11 cellular contexts compared by ENCODE assay signal in genomic region chr5:95728494-95729114, GRCh38. TPM values are rescaled to one million over a fixed set of nuclear protein-coding genes. Genes with fewer than 3 reads are reported as not detected.
A peak's percentile ranks its signal among the peaks of the same experiment; 100 is the strongest.
DNase-seq lines count a peak whose midpoint lies in the region; ATAC-seq and TF ChIP-seq lines count a peak whose summit lies in the region.
"Had no signal": no experiment of that assay in that cellular context is flagged by ENCODE, and none has a peak within 500 bp of the region (broad histone marks: within the 10 kb centered on the region; RNA-seq: fewer than 3 reads in every experiment).

No MANE protein-coding gene starts in this region.

- H4K20me1 ChIP-seq in SK-N-SH (ENCODE audit: insufficient read depth) = no peaks in the 10 kb centered on the region
- peaks cover 14% of the 10 kb centered on the region for H4K20me1 ChIP-seq in Loucy (ENCODE audit: insufficient read depth, low read length, poor library complexity, severe bottlenecking)

- H3K9me3 Mint-ChIP-seq in progenitor cell of endocrine pancreas (ENCODE audit: low read depth) = no peaks in the 10 kb centered on the region
- H3K9me3 Mint-ChIP-seq in activated T-helper 1 cell treated with anti-CD3 and anti-CD28 coated beads, Interleukin-12 subunit alpha, Interleukin-12 subunit beta, Interleukin-2, Interleukin-4 antibody, amounts not matched to agents 30 ng/mL and 10 ng/mL and 1 ng/mL, durations not matched to agents 14 hours and 24 hours and 36 hours = no peaks in the 10 kb centered on the region
- H3K9me3 Mint-ChIP-seq: activated T-helper 2 cell treated with anti-CD3 and anti-CD28 coated beads, Interferon-gamma antibody, Interleukin-2, Interleukin-4, amounts not matched to agents 10 μg/mL and 5 μg/mL and 100 μg/mL, durations not matched to agents 14 hours and 24 hours and 36 hours had no signal

- no peak for TF ChIP-seq RAD21 in SK-N-SH (IDR thresholded peaks at IDR 0.05; ENCODE audit: low read length)

- TF ChIP-seq EP300 in SK-N-SH (IDR thresholded peaks at IDR 0.05; ENCODE audit: borderline replicate concordance in 1 of 2, low read depth in 1 of 2, low read length in 1 of 2) = no peak

- H3K9me2 ChIP-seq in SK-N-SH (no peaks in the 10 kb centered on the region), Loucy (replicated peaks; ENCODE audit: low read depth, low read length) (no peaks in the 10 kb centered on the region)

- H3K27me3 ChIP-seq in SK-N-SH (ENCODE audit: insufficient read depth) (no peaks in the 10 kb centered on the region), Loucy (ENCODE audit: insufficient read depth, low read length, poor library complexity, severe bottlenecking) (no peaks in the 10 kb centered on the region)

- intact Hi-C loops in activated T-helper 1 cell treated with anti-CD3 and anti-CD28 coated beads, Interleukin-12 subunit alpha, Interleukin-12 subunit beta, Interleukin-2, Interleukin-4 antibody, amounts not matched to agents 30 ng/mL and 10 ng/mL and 1 ng/mL, durations not matched to agents 14 hours and 24 hours and 36 hours (cut with micrococcal nuclease) = loop anchor here (1.0 kb wide), 1 partner anchor 10 kb away; no protein-coding TSS in a partner anchor

- no peak for ATAC-seq in SK-N-SH treated with all-trans-retinoic acid at 6 μM for 48 hours

- no peak overlapping the region for H3K4me3 Mint-ChIP-seq in progenitor cell of endocrine pancreas (ENCODE audit: low read depth)
- no peak overlapping the region for H3K4me3 Mint-ChIP-seq in activated T-helper 1 cell treated with anti-CD3 and anti-CD28 coated beads, Interleukin-12 subunit alpha, Interleukin-12 subunit beta, Interleukin-2, Interleukin-4 antibody, amounts not matched to agents 30 ng/mL and 10 ng/mL and 1 ng/mL, durations not matched to agents 14 hours and 24 hours and 36 hours

- 100% methylated on average over 3 of the region's 3 CpGs for WGBS in SK-N-SH (ENCODE audit: low lambda C conversion rate)

- no peak overlapping the region; the same call in 1 of the 2 replicates for H2AFZ ChIP-seq in SK-N-SH (ENCODE audit: low read depth)
- H2AFZ ChIP-seq in Loucy (ENCODE audit: low read length) = peak overlapping the region; percentile 47

- H3K27ac ChIP-seq in SK-N-SH (ENCODE audit: low read depth in 2 of 2, low read length in 1 of 2) = peak overlapping the region in 1 of 2 experiments; percentile 88; a peak in 2 of 4 replicates

- H3K79me2 ChIP-seq in SK-N-SH (ENCODE audit: insufficient read depth) = peaks cover 23% of the 10 kb centered on the region
- H3K79me2 ChIP-seq in Loucy (ENCODE audit: insufficient read depth, low read length) = peaks cover 37% of the 10 kb centered on the region

- H3K4me1 ChIP-seq in SK-N-SH (ENCODE audit: control insufficient read depth in 1 of 2, insufficient read depth in 2 of 2, low read depth in 1 of 2, low read length in 1 of 2) = peaks cover 32% of the 10 kb centered on the region in 2 experiments; a peak in 3 of 4 replicates
- peaks cover 83% of the 10 kb centered on the region for H3K4me1 ChIP-seq in Loucy (ENCODE audit: insufficient read depth, low read length, poor library complexity, severe bottlenecking)

- H3F3A ChIP-seq in SK-N-SH (replicated peaks; ENCODE audit: insufficient read depth) = peaks cover 6% of the 10 kb centered on the region
- H3F3A ChIP-seq in Loucy (ENCODE audit: low read depth) = no peaks in the 10 kb centered on the region

- H3K4me3 ChIP-seq in SK-N-SH (ENCODE audit: low read depth in 2 of 2, low read length in 1 of 2) (no peak overlapping the region), Loucy (ENCODE audit: low read length, poor library complexity, severe bottlenecking) (no peak overlapping the region)

- CTCF ChIA-PET in SK-N-SH (lab: Yijun Ruan, JAX) = no interaction called here

- H3K9ac ChIP-seq in SK-N-SH (no peak overlapping the region), Loucy (ENCODE audit: low read depth, low read length, poor library complexity, severe bottlenecking) (peak overlapping the region; percentile 1)

- H3K36me3 ChIP-seq in SK-N-SH (replicated peaks in 1 of 2; ENCODE audit: control insufficient read depth in 1 of 2, insufficient read depth in 2 of 2, low read length in 1 of 2) (peaks cover 0 to 2% of the 10 kb centered on the region in 2 experiments), Loucy (ENCODE audit: insufficient read depth, low read length) (no peaks in the 10 kb centered on the region)

- peak overlapping the region; percentile 77 for H3K27ac Mint-ChIP-seq in progenitor cell of endocrine pancreas
- no peak overlapping the region for H3K27ac Mint-ChIP-seq in activated T-helper 1 cell treated with anti-CD3 and anti-CD28 coated beads, Interleukin-12 subunit alpha, Interleukin-12 subunit beta, Interleukin-2, Interleukin-4 antibody, amounts not matched to agents 30 ng/mL and 10 ng/mL and 1 ng/mL, durations not matched to agents 14 hours and 24 hours and 36 hours
- H3K27ac Mint-ChIP-seq: activated T-helper 2 cell treated with anti-CD3 and anti-CD28 coated beads, Interferon-gamma antibody, Interleukin-2, Interleukin-4, amounts not matched to agents 10 μg/mL and 5 μg/mL and 100 μg/mL, durations not matched to agents 14 hours and 24 hours and 36 hours had no signal

- POLR2A ChIA-PET in SK-N-SH (lab: Yijun Ruan, JAX) = no interaction called here

- TF ChIP-seq CTCF in SK-N-SH (IDR thresholded peaks at IDR 0.05) (no peak), Loucy (conservative IDR thresholded peaks at IDR 0.05; ENCODE audit: low read length) (no peak), progenitor cell of endocrine pancreas (IDR thresholded peaks at IDR 0.05; ENCODE audit: unreplicated experiment) (no peak)

- H3K4me2 ChIP-seq in SK-N-SH (no peak overlapping the region), Loucy (ENCODE audit: low read depth, low read length, poor library complexity, severe bottlenecking) (peak overlapping the region; percentile 85)

- no peaks in the 10 kb centered on the region for H3K36me3 Mint-ChIP-seq in progenitor cell of endocrine pancreas (ENCODE audit: insufficient read depth)
- no peaks in the 10 kb centered on the region for H3K36me3 Mint-ChIP-seq in activated T-helper 1 cell treated with anti-CD3 and anti-CD28 coated beads, Interleukin-12 subunit alpha, Interleukin-12 subunit beta, Interleukin-2, Interleukin-4 antibody, amounts not matched to agents 30 ng/mL and 10 ng/mL and 1 ng/mL, durations not matched to agents 14 hours and 24 hours and 36 hours (ENCODE audit: low read depth)

- H3K27me3 Mint-ChIP-seq in progenitor cell of endocrine pancreas = no peaks in the 10 kb centered on the region
- H3K27me3 Mint-ChIP-seq in activated T-helper 1 cell treated with anti-CD3 and anti-CD28 coated beads, Interleukin-12 subunit alpha, Interleukin-12 subunit beta, Interleukin-2, Interleukin-4 antibody, amounts not matched to agents 30 ng/mL and 10 ng/mL and 1 ng/mL, durations not matched to agents 14 hours and 24 hours and 36 hours (ENCODE audit: insufficient read depth) = peaks cover 62% of the 10 kb centered on the region

- H3K9me3 ChIP-seq in SK-N-SH (no peaks in the 10 kb centered on the region), Loucy (ENCODE audit: insufficient read depth, low read depth, low read length) (no peaks in the 10 kb centered on the region)

- DNase-seq in SK-N-SH (no peak), dermis blood vessel endothelial cell (peak; percentile 55), progenitor cell of endocrine pancreas (ENCODE audit: low spot score, unreplicated experiment) (no peak), NCI-H82 (lab: John Stamatoyannopoulos, UW) (no peak), activated gamma-delta T cell (lab: John Stamatoyannopoulos, UW) (no peak)
- DNase-seq in activated T-helper 1 cell treated with anti-CD3 and anti-CD28 coated beads, Interleukin-12 subunit alpha, Interleukin-12 subunit beta, Interleukin-2, Interleukin-4 antibody, amounts not matched to agents 30 ng/mL and 10 ng/mL and 1 ng/mL, durations not matched to agents 14 hours and 24 hours and 36 hours (ENCODE audit: low spot score) = no peak
- DNase-seq: effector CD8-positive, alpha-beta T cell; NCI-H1436 treated with DMSO at 0.1 percent for 48 hours had no signal

- H3K4me1 Mint-ChIP-seq in progenitor cell of endocrine pancreas (ENCODE audit: low read depth) = peaks cover 54% of the 10 kb centered on the region
- H3K4me1 Mint-ChIP-seq in activated T-helper 1 cell treated with anti-CD3 and anti-CD28 coated beads, Interleukin-12 subunit alpha, Interleukin-12 subunit beta, Interleukin-2, Interleukin-4 antibody, amounts not matched to agents 30 ng/mL and 10 ng/mL and 1 ng/mL, durations not matched to agents 14 hours and 24 hours and 36 hours (ENCODE audit: low read depth) = peaks cover 23% of the 10 kb centered on the region

TF ChIP-seq in SK-N-SH treated with all-trans-retinoic acid at 6 μM for 48 hours, 23 proteins besides CTCF, POLR2A, EP300 and RAD21 (continues in another document):
- TF ChIP-seq ZFP30 (CRISPR knock-in tag; IDR thresholded peaks at IDR 0.05) = no peak
- TF ChIP-seq CSDC2 (CRISPR knock-in tag; IDR thresholded peaks at IDR 0.05) = peak; percentile 97
- TF ChIP-seq ISL1 (CRISPR knock-in tag; IDR thresholded peaks at IDR 0.05) = peak; percentile 78
- no peak for TF ChIP-seq ZNF70 (CRISPR knock-in tag; IDR thresholded peaks at IDR 0.05)
- TF ChIP-seq ESRRG (CRISPR knock-in tag; IDR thresholded peaks at IDR 0.05) = 0 out of 2 replicates have a peak, but pooled peaks have one; percentile 47

TF ChIP-seq in SK-N-SH, 30 proteins besides CTCF, POLR2A, EP300 and RAD21 (continues in another document):
- TF ChIP-seq EZH2phosphoT487 (IDR thresholded peaks at IDR 0.05; ENCODE audit: borderline replicate concordance, low read depth) = no peak
- TF ChIP-seq FOXM1 (IDR thresholded peaks at IDR 0.05; ENCODE audit: low read depth) = no peak
- TF ChIP-seq FOXJ3 (CRISPR knock-in tag; IDR thresholded peaks at IDR 0.05) = no peak
- no peak for TF ChIP-seq RCOR1 (IDR thresholded peaks at IDR 0.05; ENCODE audit: low read length)

RNA-seq across cellular contexts. Expression of gene RHOBTB3, which starts 2.5 kb away (rescaled TPM):
- 59.3 and 73.6 TPM in 2 replicates for polyA plus RNA-seq in SK-N-SH (2012; rRNA removed)
- 50.7 and 65.7 TPM in 2 replicates for polyA plus RNA-seq in SK-N-SH (2012; cell fraction: cytosol; rRNA removed)
- 47.4 and 71.1 TPM in 2 replicates for polyA plus RNA-seq in SK-N-SH (2012; cell fraction: nucleus; rRNA removed)
- total RNA-seq in dermis blood vessel endothelial cell = 27.6 and 30.3 TPM in 2 replicates
- 55.9 and 61.9 TPM in 2 replicates for total RNA-seq in progenitor cell of endocrine pancreas
- total RNA-seq in activated T-helper 1 cell treated with anti-CD3 and anti-CD28 coated beads, Interleukin-12 subunit alpha, Interleukin-12 subunit beta, Interleukin-2, Interleukin-4 antibody, amounts not matched to agents 30 ng/mL and 10 ng/mL and 1 ng/mL, durations not matched to agents 14 hours and 24 hours and 36 hours = 0.36 and 0.71 TPM in 2 replicates

RNA-seq across cellular contexts. Expression of gene SPATA9, which starts 45.8 kb away (rescaled TPM):
- 0.07 and 0.13 TPM in 2 replicates for polyA plus RNA-seq in SK-N-SH (2012; rRNA removed)
- 0.14 and 0.21 TPM in 2 replicates for polyA plus RNA-seq in SK-N-SH (2012; cell fraction: cytosol; rRNA removed)
- polyA plus RNA-seq in SK-N-SH (2012; cell fraction: nucleus; rRNA removed) = 0.23 and 0.63 TPM in 2 replicates
- total RNA-seq in dermis blood vessel endothelial cell (not detected in 2 replicates), progenitor cell of endocrine pancreas (0.82 TPM in 1 of 2 replicates, not detected in the other)
- total RNA-seq in activated T-helper 1 cell treated with anti-CD3 and anti-CD28 coated beads, Interleukin-12 subunit alpha, Interleukin-12 subunit beta, Interleukin-2, Interleukin-4 antibody, amounts not matched to agents 30 ng/mL and 10 ng/mL and 1 ng/mL, durations not matched to agents 14 hours and 24 hours and 36 hours = not detected in 2 replicates
- total RNA-seq: activated T-helper 2 cell treated with anti-CD3 and anti-CD28 coated beads, Interferon-gamma antibody, Interleukin-2, Interleukin-4, amounts not matched to agents 10 μg/mL and 5 μg/mL and 100 μg/mL, durations not matched to agents 14 hours and 24 hours and 36 hours had no signal

Comparison
In these comparisons a context has a peak if more than half of its experiments do, and no peak if none do; other contexts are left out.
1. RNA of gene RHOBTB3, which starts 2.5 kb away (total RNA-seq): 55.9 to 61.9 TPM in progenitor cell of endocrine pancreas and 27.6 to 30.3 TPM in dermis blood vessel endothelial cell; 0.36 to 0.71 TPM in activated T-helper 1 cell treated with anti-CD3 and anti-CD28 coated beads, Interleukin-12 subunit alpha, Interleukin-12 subunit beta, Interleukin-2, Interleukin-4 antibody, amounts not matched to agents 30 ng/mL and 10 ng/mL and 1 ng/mL, durations not matched to agents 14 hours and 24 hours and 36 hours; every median in the first group is over 10 times any median in the second.